Comparison of ENCODE assay signal across 13 cellular contexts in the genomic region with DNA sequence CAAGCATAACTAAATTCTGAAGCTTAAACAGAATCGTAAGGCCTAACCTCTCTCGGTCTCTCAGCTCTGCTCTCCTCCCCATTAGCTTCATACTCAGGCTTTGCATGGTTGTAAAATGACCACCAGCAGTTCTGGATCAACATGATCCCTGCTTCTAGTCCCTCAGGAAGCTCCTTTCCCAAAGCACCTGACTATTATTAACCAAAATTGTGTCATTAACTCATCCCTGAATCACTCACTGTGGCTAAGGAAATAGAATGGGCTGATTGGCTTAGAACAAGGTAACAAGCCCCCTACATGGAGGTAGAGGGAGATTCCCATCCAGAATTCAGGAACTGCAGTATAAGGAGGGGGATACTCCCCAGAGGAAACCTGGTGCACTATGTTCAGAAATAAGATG.
DNase-seq lines count a peak whose midpoint lies in the region; ATAC-seq, FAIRE-seq and TF ChIP-seq lines count a peak whose summit lies in the region.
"Had no signal": no experiment of that assay in that cellular context is flagged by ENCODE, and none has a peak within 500 bp of the region (broad histone marks: within the 10 kb centered on the region; RNA-seq: fewer than 3 reads in every experiment).

No MANE protein-coding gene starts in this region.

- no peak overlapping the region for H2BK20ac ChIP-seq in H9 (ENCODE audit: low read depth, low read length, poor library complexity, severe bottlenecking)

- H2AFZ ChIP-seq in H9 (ENCODE audit: low read length) (no peak overlapping the region), K562 (ENCODE audit: low read depth, low read length) (peak overlapping the region; percentile 17; the same call in 1 of the 2 replicates)

- intact Hi-C loops in K562 (cut with micrococcal nuclease): no loop called here

- H2BK12ac ChIP-seq in H9 (ENCODE audit: insufficient read length, low read depth, low read length): no peak overlapping the region

- CTCF ChIA-PET in K562 (lab: Yijun Ruan, JAX; ENCODE audit: low intra/inter-chr PET ratio): no interaction called here

- no CpG with 5 or more reads among the region's 2 CpGs for WGBS in H9 (ENCODE audit: extremely low coverage, insufficient read length, low lambda C conversion rate)
- 18% methylated on average over 2 of the region's 2 CpGs for WGBS in K562 (ENCODE audit: insufficient coverage, low coverage, missing lambda C conversion rate)

- POLR2A ChIA-PET in K562 (lab: Yijun Ruan, JAX): interaction anchor here (0.8 kb wide), 1 partner anchor 25 kb away, joined by 3 read pairs; no protein-coding TSS in a partner anchor

- TF ChIP-seq POLR2A in K562 (conservative IDR thresholded peaks at IDR 0.05): no peak

- H4K5ac ChIP-seq in H9 (ENCODE audit: insufficient read length, low read depth, low read length): no peak overlapping the region

- H3K23ac ChIP-seq in H9 (ENCODE audit: insufficient read length, low read depth, low read length): no peak overlapping the region

- DNase-seq in DMS53 (lab: John Stamatoyannopoulos, UW) (peak; percentile 17), DMS53 treated with DMSO at 0.1 percent for 48 hours (lab: John Stamatoyannopoulos, UW; ENCODE audit: unreplicated experiment) (no peak), H9 (no peak), K562 (ENCODE audit: extremely low read depth in 1 of 4, low spot score in 3 of 4) (no peak), C1 segment of cervical spinal cord (lab: John Stamatoyannopoulos, UW) (no peak)
- DNase-seq: DMS79 had no signal

- no peak for TF ChIP-seq RAD21 in K562 (CRISPR knock-in tag; conservative IDR thresholded peaks at IDR 0.05 in 1 of 2, IDR thresholded peaks at IDR 0.05 in 1 of 2)

- FAIRE-seq in K562 (lab: Jason Lieb, UNC): no peak
- FAIRE-seq: GM12878, H54 had no signal

- H3K36me3 Mint-ChIP-seq in H9 (ENCODE audit: insufficient read depth in 1 of 3, low read depth in 3 of 3): no peaks in the 10 kb centered on the region

- in situ Hi-C loops in K562 (cut with MboI): no loop called here

- no peaks in the 10 kb centered on the region for H3K23me2 ChIP-seq in H9 (ENCODE audit: insufficient read length, low read depth, low read length, poor library complexity, severe bottlenecking)

- H3K9ac ChIP-seq in H9 (ENCODE audit: extremely low read depth, insufficient read length, low read length): no peak overlapping the region
- H3K9ac ChIP-seq in K562 (ENCODE audit: insufficient read depth in 1 of 2, low read depth in 2 of 2, low read length in 2 of 2): no peak overlapping the region
- H3K9ac ChIP-seq: KMS-11 had no signal

- H3K4me1 Mint-ChIP-seq in H9: peaks cover 15 to 26% of the 10 kb centered on the region in 2 experiments

- H4K91ac ChIP-seq in H9 (ENCODE audit: insufficient read length, low read depth, low read length): no peak overlapping the region

- no peak overlapping the region for H3K27ac ChIP-seq in H9 (ENCODE audit: insufficient read length, low read depth, low read length)
- H3K27ac ChIP-seq in K562 (ENCODE audit: extremely low read depth, low read depth, low read length): no peak overlapping the region
- H3K27ac ChIP-seq: 22Rv1, KMS-11 had no signal

- no peak overlapping the region for H2AK5ac ChIP-seq in H9 (ENCODE audit: insufficient read length, low read length)

- no peaks in the 10 kb centered on the region for H3K36me3 ChIP-seq in K562 (ENCODE audit: control insufficient read depth, insufficient read depth, low read length)

- no peak overlapping the region for H3K14ac ChIP-seq in H9 (ENCODE audit: insufficient read depth, low read length)

- no peak overlapping the region for H3T11ph ChIP-seq in H9 (ENCODE audit: low read length)

- peak overlapping the region in 2 of 3 experiments; percentile 56 to 89; a peak in 2 of 7 replicates for H3K27ac Mint-ChIP-seq in H9

- H3K4me3 ChIP-seq in K562: no peak overlapping the region
- H3K4me3 ChIP-seq: GM12878 had no signal

- H3K9me3 ChIP-seq in H9 (ENCODE audit: control insufficient read depth, low read depth, low read length) (no peaks in the 10 kb centered on the region), K562 (replicated peaks; ENCODE audit: control insufficient read depth, insufficient read depth, low read depth, low read length) (no peaks in the 10 kb centered on the region)

- H3K27me3 ChIP-seq in H9 (ENCODE audit: insufficient read depth, low read length) (no peaks in the 10 kb centered on the region), K562 (ENCODE audit: control insufficient read depth in 2 of 2, insufficient read depth in 2 of 2, low read length in 2 of 2) (no peaks in the 10 kb centered on the region)

- H3K4me1 ChIP-seq in H9 (ENCODE audit: insufficient read depth, low read length): no peaks in the 10 kb centered on the region; the same call in 1 of the 2 replicates
- no peaks in the 10 kb centered on the region for H3K4me1 ChIP-seq in K562 (replicated peaks in 1 of 2; ENCODE audit: control insufficient read depth in 2 of 2, insufficient read depth in 2 of 2, low read length in 2 of 2)

- H3K79me2 ChIP-seq in H9 (ENCODE audit: insufficient read depth, low read length) (no peaks in the 10 kb centered on the region), K562 (ENCODE audit: control insufficient read depth, insufficient read depth, low read length) (no peaks in the 10 kb centered on the region)

- no peak overlapping the region for H3K4me3 Mint-ChIP-seq in H9
- H3K4me3 Mint-ChIP-seq: IgD-negative memory B cell had no signal

- H2BK5ac ChIP-seq in H9 (ENCODE audit: insufficient read length, low read length): no peak overlapping the region

- no peak for TF ChIP-seq CTCF in H9 (conservative IDR thresholded peaks at IDR 0.05)
- no peak for TF ChIP-seq CTCF in K562 (IDR thresholded peaks at IDR 0.05 in 2 of 3, conservative IDR thresholded peaks at IDR 0.05 in 1 of 3; ENCODE audit: insufficient read depth in 2 of 3, low read depth in 1 of 3, low read length in 3 of 3)

- H2BK15ac ChIP-seq in H9 (ENCODE audit: low read depth, low read length): no peak overlapping the region

- no peak overlapping the region for H3K18ac ChIP-seq in H9 (ENCODE audit: insufficient read length, low read depth, low read length)

- BruUV-seq in K562 (replicated peaks; lab: Mats Ljungman, UMichigan): no TSS peak

- H4K20me1 ChIP-seq in H9 (ENCODE audit: control insufficient read depth, insufficient read depth, insufficient read length) (no peaks in the 10 kb centered on the region), K562 (replicated peaks; ENCODE audit: control insufficient read depth, insufficient read depth, low read length) (no peaks in the 10 kb centered on the region)

- no peaks in the 10 kb centered on the region for H3K9me1 ChIP-seq in K562 (ENCODE audit: control insufficient read depth, insufficient read depth, low read length)

- no peak for TF ChIP-seq EP300 in K562 (IDR thresholded peaks at IDR 0.05; ENCODE audit: low read length)

- no peak overlapping the region for H3K4ac ChIP-seq in H9 (ENCODE audit: low read depth, low read length)

- no peaks in the 10 kb centered on the region for H3K9me3 Mint-ChIP-seq in H9
- H3K9me3 Mint-ChIP-seq: IgD-negative memory B cell had no signal

- no peaks in the 10 kb centered on the region for H3K79me1 ChIP-seq in H9 (ENCODE audit: insufficient read depth, low read depth, low read length, poor library complexity, severe bottlenecking)

- no peak overlapping the region for H2BK120ac ChIP-seq in H9 (ENCODE audit: low read depth, low read length, poor library complexity, severe bottlenecking)

- no peak for ATAC-seq in K562
- ATAC-seq in GM18520 (IDR thresholded peaks at IDR 0.05; ENCODE audit: unreplicated experiment): no peak
- ATAC-seq in HG02763 (IDR thresholded peaks at IDR 0.05; ENCODE audit: unreplicated experiment): no peak
- ATAC-seq: GM12878 had no signal

- no peak overlapping the region for H4K8ac ChIP-seq in H9 (replicated peaks; ENCODE audit: insufficient read length, low read depth, low read length)

- H3K56ac ChIP-seq in H9 (ENCODE audit: insufficient read length, low read depth, low read length): no peak overlapping the region

- H3K4me2 ChIP-seq in H9 (ENCODE audit: insufficient read depth, insufficient read length, low read length) (no peak overlapping the region), K562 (ENCODE audit: insufficient read depth, low read length) (no peak overlapping the region)
- H3K4me2 ChIP-seq: KMS-11 had no signal

- H3K27me3 Mint-ChIP-seq in H9 (ENCODE audit: low read depth): no peaks in the 10 kb centered on the region
- H3K27me3 Mint-ChIP-seq: IgD-negative memory B cell had no signal

TF ChIP-seq in K562, 482 proteins besides CTCF, POLR2A, EP300 and RAD21 (continues in another document):
- TF ChIP-seq ZNF143 (CRISPR knock-in tag; IDR thresholded peaks at IDR 0.05) (no peak), ZNF512 (tag; IDR thresholded peaks at IDR 0.05) (no peak), ARID3B (CRISPR knock-in tag; IDR thresholded peaks at IDR 0.05; ENCODE audit: borderline replicate concordance) (no peak), RBM39 (optimal IDR thresholded peaks at IDR 0.05; ENCODE audit: low read depth, low read length) (no peak), ZNF766 (CRISPR knock-in tag; conservative IDR thresholded peaks at IDR 0.05) (no peak), SETDB1 (IDR thresholded peaks at IDR 0.05; ENCODE audit: low read length) (no peak)
